ENCODE assay signal across 11 cellular contexts in the genomic region with DNA sequence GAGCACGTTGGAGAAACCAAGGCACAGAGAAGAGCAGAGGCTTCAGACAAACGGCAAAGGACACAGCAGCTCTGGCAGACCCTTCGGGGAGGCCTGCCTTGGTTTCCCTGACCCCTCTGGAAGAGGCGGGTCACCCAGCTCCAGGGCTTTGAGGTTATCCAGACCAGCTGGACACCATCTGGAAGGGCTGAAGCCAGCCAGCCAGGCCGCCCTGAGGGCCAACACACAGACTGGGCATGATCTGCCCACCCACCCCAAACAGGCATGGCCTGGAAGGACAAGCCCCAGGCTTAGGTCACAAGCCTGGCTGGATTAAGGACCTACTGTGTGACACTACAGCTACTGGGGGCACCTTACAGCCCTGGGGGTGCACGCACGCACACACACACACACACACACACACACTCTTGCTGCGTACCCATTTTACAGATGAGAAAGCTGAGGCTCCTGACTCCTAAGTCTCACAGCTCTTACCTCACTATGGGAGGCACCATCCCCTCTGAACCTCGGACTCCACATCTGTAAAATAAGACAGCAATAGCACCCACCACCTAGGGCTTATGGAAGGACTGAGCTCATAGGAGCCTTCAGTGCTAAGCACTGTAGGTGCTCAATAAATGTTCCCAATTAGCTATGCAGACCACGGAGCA. TPM values are rescaled to one million over a fixed set of nuclear protein-coding genes. Genes with fewer than 3 reads are reported as not detected.
A peak's percentile ranks its signal among the peaks of the same experiment; 100 is the strongest.
DNase-seq lines count a peak whose midpoint lies in the region; TF ChIP-seq lines count a peak whose summit lies in the region.
"Had no signal": no experiment of that assay in that cellular context is flagged by ENCODE, and none has a peak within 500 bp of the region (broad histone marks: within the 10 kb centered on the region; RNA-seq: fewer than 3 reads in every experiment).

No MANE protein-coding gene starts in this region.

- peaks cover 54% of the 10 kb centered on the region for H3K4me1 ChIP-seq in SJSA1 (replicated peaks)
- H3K4me1 ChIP-seq in esophagus muscularis mucosa: peaks cover 84 to 100% (median 97%) of the 10 kb centered on the region in 4 donors

- H3K36me3 ChIP-seq in SJSA1 (peaks cover 31% of the 10 kb centered on the region), esophagus muscularis mucosa (peaks cover 0 to 2% (median 0%) of the 10 kb centered on the region in 4 donors)
- H3K36me3 ChIP-seq: pancreas had no signal

- TF ChIP-seq EP300 in esophagus muscularis mucosa (IDR thresholded peaks at IDR 0.05): no peak

- H3K36me3 Mint-ChIP-seq in neural crest cell (ENCODE audit: low read depth): no peaks in the 10 kb centered on the region
- no peaks in the 10 kb centered on the region for H3K36me3 Mint-ChIP-seq in type B pancreatic cell

- no peak for TF ChIP-seq POLR2A in esophagus muscularis mucosa (IDR thresholded peaks at IDR 0.05; ENCODE audit: low read depth)

- intact Hi-C loops in esophagus muscularis mucosa (cut with DNase I): no loop called here

- H3K27ac ChIP-seq in SJSA1 (peak overlapping the region; percentile 75), esophagus muscularis mucosa (replicated peaks in 1 of 4) (peak overlapping the region; percentile 76 to 83 (median 80))

- H3K9me3 ChIP-seq in SJSA1 (replicated peaks) (no peaks in the 10 kb centered on the region), esophagus muscularis mucosa (no peaks in the 10 kb centered on the region)
- H3K9me3 ChIP-seq: pancreas had no signal

- H3K4me3 Mint-ChIP-seq in neural crest cell (peak overlapping the region; percentile 34), type B pancreatic cell (no peak overlapping the region)

- H3K27me3 Mint-ChIP-seq in neural crest cell (ENCODE audit: low read depth) (no peaks in the 10 kb centered on the region), type B pancreatic cell (no peaks in the 10 kb centered on the region)

- peaks cover 74% of the 10 kb centered on the region for H3K4me1 Mint-ChIP-seq in neural crest cell
- H3K4me1 Mint-ChIP-seq in type B pancreatic cell (ENCODE audit: unreplicated experiment): peaks cover 57% of the 10 kb centered on the region

- H3K9me3 Mint-ChIP-seq in neural crest cell (no peaks in the 10 kb centered on the region), type B pancreatic cell (no peaks in the 10 kb centered on the region)

- peak overlapping the region; percentile 83 for H3K27ac Mint-ChIP-seq in neural crest cell (ENCODE audit: unreplicated experiment)
- peak overlapping the region; percentile 55 for H3K27ac Mint-ChIP-seq in type B pancreatic cell

- H3K27me3 ChIP-seq in SJSA1 (replicated peaks) (no peaks in the 10 kb centered on the region), esophagus muscularis mucosa (no peaks in the 10 kb centered on the region)
- H3K27me3 ChIP-seq: pancreas had no signal

- no peak overlapping the region for H3K4me3 ChIP-seq in SJSA1
- peak overlapping the region; percentile 15 to 47 (median 24) for H3K4me3 ChIP-seq in esophagus muscularis mucosa
- H3K4me3 ChIP-seq: pancreas had no signal

- DNase-seq in SJSA1 (ENCODE audit: low read depth in 1 of 2, low spot score in 2 of 2): no peak
- no peak for DNase-seq in esophagus muscularis mucosa (ENCODE audit: extremely low spot score)
- no peak for DNase-seq in neural crest cell (ENCODE audit: low read depth, low spot score)
- no peak for DNase-seq in type B pancreatic cell (ENCODE audit: extremely low spot score, unreplicated experiment)
- DNase-seq in NK-92 (lab: John Stamatoyannopoulos, UW; ENCODE audit: unreplicated experiment): no peak
- DNase-seq in NCI-H1417 (lab: John Stamatoyannopoulos, UW): no peak
- no peak for DNase-seq in GM13976 (ENCODE audit: low spot score)
- DNase-seq: activated CD4-positive, alpha-beta T cell treated with anti-CD3 and anti-CD28 coated beads for 1 hour; activated effector memory CD4-positive, alpha-beta T cell treated with anti-CD3 and anti-CD28 coated beads, Interleukin-2, amount 50 U/mL, for 16 hours; SIG-M5 had no signal

- TF ChIP-seq CTCF in esophagus muscularis mucosa (IDR thresholded peaks at IDR 0.05) (no peak), neural crest cell (conservative IDR thresholded peaks at IDR 0.05) (no peak), type B pancreatic cell (conservative IDR thresholded peaks at IDR 0.05) (no peak), GM13976 (IDR thresholded peaks at IDR 0.05; ENCODE audit: borderline replicate concordance, control extremely low read depth, extremely low read depth, insufficient read depth, missing control alignments) (no peak)

- in situ Hi-C loops in GM13976 (cut with MboI; ENCODE audit: low sequenced_read_pairs, unreplicated experiment): no loop called here

- 83% methylated on average over 2 of the region's 10 CpGs for WGBS in esophagus muscularis mucosa

RNA-seq across cellular contexts. Expression of gene PLXND1, which starts 10.8 kb away (rescaled TPM):
- total RNA-seq in SJSA1 (2014; rRNA removed; shearing (Covaris generic)): 80.1 and 91.6 TPM in 2 replicates
- total RNA-seq in esophagus muscularis mucosa (10 to 100 TPM; 50.5 to 89.9 (median 76.6) TPM), neural crest cell (39.4 and 44.3 TPM in 2 replicates), type B pancreatic cell (ENCODE audit: low replicate concordance) (56.9 and 71.0 TPM in 2 replicates)

RNA-seq across cellular contexts. Expression of gene H1-8, which starts 52.7 kb away (rescaled TPM):
- total RNA-seq in SJSA1 (2014; rRNA removed; shearing (Covaris generic)): not detected in 2 replicates
- total RNA-seq in esophagus muscularis mucosa (not detected), neural crest cell (not detected in 2 replicates), type B pancreatic cell (ENCODE audit: low replicate concordance) (not detected in 2 replicates)
- total RNA-seq: pancreas had no signal
